14 cellular contexts compared by ENCODE assay signal in the genomic region with DNA sequence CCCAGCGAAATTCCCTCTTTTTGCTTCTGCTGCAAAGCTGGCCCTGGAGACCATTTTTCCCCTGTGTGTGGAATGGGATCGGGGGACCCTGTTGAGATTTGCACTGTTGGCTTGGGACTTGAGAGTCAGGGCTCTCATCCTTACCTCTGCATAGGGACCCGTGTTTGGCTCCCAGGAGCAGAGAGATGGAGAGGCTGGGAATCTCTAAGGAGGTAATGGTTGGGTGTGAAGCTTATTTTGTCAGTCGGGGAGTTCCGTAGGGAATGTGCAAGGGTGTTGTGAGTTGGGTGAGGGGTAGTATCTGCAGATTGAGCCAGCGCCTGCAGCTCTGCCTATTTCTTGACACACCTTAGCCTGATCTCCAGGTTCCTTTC. TPM values are rescaled to one million over a fixed set of nuclear protein-coding genes. Genes with fewer than 3 reads are reported as not detected.
DNase-seq lines count a peak whose midpoint lies in the region; ATAC-seq, FAIRE-seq and TF ChIP-seq lines count a peak whose summit lies in the region.
"Had no signal": no experiment of that assay in that cellular context is flagged by ENCODE, and none has a peak within 500 bp of the region (broad histone marks: within the 10 kb centered on the region; RNA-seq: fewer than 3 reads in every experiment).

No MANE protein-coding gene starts in this region.

- H2BK15ac ChIP-seq in H1 (ENCODE audit: low read length) = no peak overlapping the region

- CTCF ChIA-PET in MCF 10A (lab: Yijun Ruan, JAX) (interaction anchor here (0.6 to 1.5 kb wide), 4 partner anchors 11 to 260 kb away, joined by 3 to 4 read pairs (median 3); no protein-coding TSS in a partner anchor), H1 (lab: Charles Lee; ENCODE audit: partially characterized antibody) (interaction anchor here (0.8 to 1.4 kb wide), 5 partner anchors 9 to 530 kb away, joined by 3 to 4 read pairs (median 4); no protein-coding TSS in a partner anchor)

- no peaks in the 10 kb centered on the region for H3K79me2 ChIP-seq in H1 (ENCODE audit: control insufficient read depth in 1 of 2, insufficient read depth in 2 of 2, low read length in 2 of 2)

- H3K14ac ChIP-seq in H1 (ENCODE audit: insufficient read length) = no peak overlapping the region

- no peak overlapping the region for H4K8ac ChIP-seq in H1 (ENCODE audit: extremely low read depth, insufficient read depth, low read length)

- POLR2A ChIA-PET in MCF 10A (lab: Yijun Ruan, JAX) = interaction anchor here (0.8 to 1.5 kb wide), 2 partner anchors 10 to 25 kb away, joined by 3 to 4 read pairs; no protein-coding TSS in a partner anchor
- POLR2A ChIA-PET in H1 (lab: Charles Lee; ENCODE audit: partially characterized antibody) = interaction anchor here (1.3 kb wide), 1 partner anchor 9 kb away, joined by 5 read pairs; no protein-coding TSS in a partner anchor

- H3K23me2 ChIP-seq in H1 (ENCODE audit: low read depth, low read length) = peaks cover 15% of the 10 kb centered on the region; the same call in 1 of the 2 replicates

- H3K27me3 Mint-ChIP-seq in MCF 10A (ENCODE audit: insufficient read depth, unreplicated experiment) = no peaks in the 10 kb centered on the region

- no peak overlapping the region for H4K91ac ChIP-seq in H1 (replicated peaks; ENCODE audit: insufficient read length, low read length)

- TF ChIP-seq RAD21 in H1 (IDR thresholded peaks at IDR 0.05 in 1 of 2, conservative IDR thresholded peaks at IDR 0.05 in 1 of 2; ENCODE audit: low read depth in 2 of 2, low read length in 2 of 2) = no peak

- no peaks in the 10 kb centered on the region for H3K79me1 ChIP-seq in H1 (ENCODE audit: low read depth, low read length)

- H3K36me3 Mint-ChIP-seq in MCF 10A (ENCODE audit: insufficient read depth, unreplicated experiment) = peaks cover 18% of the 10 kb centered on the region

- H2BK20ac ChIP-seq in H1 (ENCODE audit: low read length) = no peak overlapping the region

- TF ChIP-seq EP300 in H1 (IDR thresholded peaks at IDR 0.05; ENCODE audit: borderline replicate concordance in 1 of 2, low read depth in 2 of 2, low read length in 2 of 2) = no peak

- H3K9me3 Mint-ChIP-seq in MCF 10A (ENCODE audit: unreplicated experiment) = no peaks in the 10 kb centered on the region

- FAIRE-seq in H1 (lab: Jason Lieb, UNC) = no peak

- H3K4me2 ChIP-seq in H1 (ENCODE audit: insufficient read depth in 1 of 2, low read depth in 2 of 2, low read length in 2 of 2) = no peak overlapping the region

- H3K4me3 ChIP-seq in breast epithelium (peak overlapping the region; percentile 66 to 90 (median 79)), H1 (ENCODE audit: extremely low read depth in 1 of 4, insufficient read depth in 2 of 4, low read depth in 3 of 4, low read length in 4 of 4) (no peak overlapping the region), muscle layer of duodenum (ENCODE audit: low read depth in 1 of 2, low read length in 2 of 2) (peak overlapping the region in 1 of 2 donors; percentile 57), upper lobe of right lung (peak overlapping the region; percentile 45)

- H3K36me3 ChIP-seq in breast epithelium (no peaks in the 10 kb centered on the region), H1 (ENCODE audit: control insufficient read depth in 2 of 4, insufficient read depth in 4 of 4, low read length in 3 of 4) (peaks cover 0 to 17% (median 0%) of the 10 kb centered on the region in 4 experiments; a peak in 1 of 8 replicates), muscle layer of duodenum (ENCODE audit: control insufficient read depth in 1 of 2, insufficient read depth in 2 of 2, low read length in 2 of 2) (no peaks in the 10 kb centered on the region), upper lobe of right lung (no peaks in the 10 kb centered on the region)

- H2BK120ac ChIP-seq in H1 (replicated peaks; ENCODE audit: low read depth, low read length) = no peak overlapping the region

- no peak overlapping the region for H3K4ac ChIP-seq in H1 (replicated peaks; ENCODE audit: insufficient read length, low read depth, low read length)

- H2BK12ac ChIP-seq in H1 (ENCODE audit: low read depth, low read length) = no peak overlapping the region

- H2BK5ac ChIP-seq in H1 (ENCODE audit: low read depth, low read length) = no peak overlapping the region

- DNase-seq in breast epithelium (ENCODE audit: low spot score in 2 of 2) (no peak), MCF 10A (ENCODE audit: unreplicated experiment) (no peak), H1 (ENCODE audit: low read depth in 1 of 2, low spot score in 2 of 2) (no peak), upper lobe of right lung (no peak), NCI-H1092 treated with DMSO at 0.1 percent for 48 hours (lab: John Stamatoyannopoulos, UW) (no peak)
- DNase-seq in activated effector memory CD4-positive, alpha-beta T cell treated with Interleukin-2 at 50 U/mL for 16 hours = no peak
- DNase-seq: 8988T, midbrain, NCI-H146, NCI-H510A treated with DMSO at 0.1 percent for 48 hours had no signal

- H4K20me1 ChIP-seq in H1 (replicated peaks in 1 of 2; ENCODE audit: control insufficient read depth in 1 of 2, insufficient read depth in 2 of 2, low read length in 2 of 2) = peaks cover 23 to 27% of the 10 kb centered on the region in 2 experiments

- intact Hi-C loops in breast epithelium (cut with DNase I; ENCODE audit: low total_unique reads) = loop anchor here (5.0 to 10.0 kb wide), 3 partner anchors 171 to 492 kb away; no protein-coding TSS in a partner anchor
- intact Hi-C loops in MCF 10A (cut with micrococcal nuclease) = no loop called here
- intact Hi-C loops in upper lobe of right lung (cut with DNase I) = loop anchor here (10.0 kb wide), 1 partner anchor 381 kb away; no protein-coding TSS in a partner anchor

- no peak overlapping the region for H2AFZ ChIP-seq in H1 (ENCODE audit: low read length)

- H2AK5ac ChIP-seq in H1 (ENCODE audit: low read depth, low read length) = no peak overlapping the region

- no peak overlapping the region for H3K9ac ChIP-seq in H1 (replicated peaks in 1 of 4; ENCODE audit: extremely low read depth in 1 of 4, low read depth in 3 of 4, low read length in 3 of 4)

- no peak overlapping the region for H3K18ac ChIP-seq in H1 (ENCODE audit: extremely low read depth, low read length)

- TF ChIP-seq CTCF in breast epithelium (IDR thresholded peaks at IDR 0.05) (no peak), MCF 10A (IDR thresholded peaks at IDR 0.05; ENCODE audit: unreplicated experiment) (no peak), H1 (IDR thresholded peaks at IDR 0.05; ENCODE audit: control extremely low read depth in 1 of 3, insufficient read depth in 1 of 3, low read depth in 1 of 3, low read length in 3 of 3) (no peak), upper lobe of right lung (IDR thresholded peaks at IDR 0.05) (no peak)

- WGBS in H1 (ENCODE audit: extremely low coverage in 1 of 2, insufficient coverage in 1 of 2, insufficient read length in 1 of 2, insufficient replicate concordance in 2 of 2, low coverage in 1 of 2, low lambda C conversion rate in 2 of 2, missing lambda C conversion rate in 1 of 2), 2 experiments = 14% methylated on average over 6 of the region's 6 CpGs; no CpG with 5 or more reads in 1 of the 2 experiments

- peaks cover 6% of the 10 kb centered on the region for H3K4me1 Mint-ChIP-seq in MCF 10A (ENCODE audit: insufficient read depth, unreplicated experiment)

- H3K27ac ChIP-seq in breast epithelium (no peak overlapping the region), H1 (ENCODE audit: low read depth, low read length) (no peak overlapping the region), muscle layer of duodenum (ENCODE audit: low read length) (peak overlapping the region; percentile 55), upper lobe of right lung (peak overlapping the region; percentile 83)

- TF ChIP-seq POLR2A in breast epithelium (IDR thresholded peaks at IDR 0.05) (no peak), H1 (IDR thresholded peaks at IDR 0.05; ENCODE audit: control extremely low read depth in 1 of 2, low read depth in 2 of 2, low read length in 2 of 2) (no peak)

- no peak for ATAC-seq in upper lobe of right lung
- no peak for ATAC-seq in HG02884 (IDR thresholded peaks at IDR 0.05; ENCODE audit: unreplicated experiment)
- ATAC-seq: sciatic nerve had no signal

- no peak overlapping the region for H3K27ac Mint-ChIP-seq in MCF 10A (ENCODE audit: low read depth, unreplicated experiment)

- BruUV-seq in MCF 10A (replicated peaks; lab: Mats Ljungman, UMichigan) = no TSS peak

- H3K9me3 ChIP-seq in breast epithelium (no peaks in the 10 kb centered on the region), H1 (ENCODE audit: insufficient read depth in 2 of 2, low read depth in 1 of 2, low read length in 1 of 2) (no peaks in the 10 kb centered on the region), muscle layer of duodenum (ENCODE audit: control insufficient read depth in 1 of 2, low read length in 2 of 2) (no peaks in the 10 kb centered on the region), upper lobe of right lung (no peaks in the 10 kb centered on the region)

- H3K27me3 ChIP-seq in breast epithelium = peaks cover 0 to 11% of the 10 kb centered on the region in 2 donors
- H3K27me3 ChIP-seq in H1 (replicated peaks in 1 of 4; ENCODE audit: control insufficient read depth in 3 of 4, extremely low read depth in 1 of 4, insufficient read depth in 3 of 4, low read length in 3 of 4) = peaks cover 83 to 100% (median 94%) of the 10 kb centered on the region in 4 experiments
- H3K27me3 ChIP-seq in muscle layer of duodenum (ENCODE audit: low read depth, low read length) = peaks cover 10% of the 10 kb centered on the region
- peaks cover 9% of the 10 kb centered on the region for H3K27me3 ChIP-seq in upper lobe of right lung

- H4K5ac ChIP-seq in H1 (ENCODE audit: insufficient read length, low read depth, low read length) = no peak overlapping the region

- H3K4me1 ChIP-seq in breast epithelium = peaks cover 3 to 6% of the 10 kb centered on the region in 2 donors
- peaks cover 0 to 20% (median 10%) of the 10 kb centered on the region in 4 experiments; a peak in 5 of 7 replicates for H3K4me1 ChIP-seq in H1 (replicated peaks in 1 of 4; ENCODE audit: control insufficient read depth in 3 of 4, insufficient read depth in 4 of 4, low read length in 3 of 4)
- H3K4me1 ChIP-seq in muscle layer of duodenum (ENCODE audit: control insufficient read depth in 1 of 2, insufficient read depth in 2 of 2, low read length in 2 of 2) = peaks cover 0 to 15% of the 10 kb centered on the region in 2 donors
- H3K4me1 ChIP-seq in upper lobe of right lung = peaks cover 14% of the 10 kb centered on the region

- H3K23ac ChIP-seq in H1 (ENCODE audit: insufficient read length) = no peak overlapping the region

- H3K56ac ChIP-seq in H1 (replicated peaks; ENCODE audit: insufficient read length, low read depth, low read length) = no peak overlapping the region

- H3K4me3 Mint-ChIP-seq in MCF 10A (ENCODE audit: unreplicated experiment) = no peak overlapping the region

RNA-seq across cellular contexts. Expression of a gene that starts 4.5 kb away (rescaled TPM):
- total RNA-seq in breast epithelium (10 to 100 TPM in 2 of 3 donors, 1 to 10 TPM in 1; 3.0 to 11.1 (median 11.0) TPM), MCF 10A (2022) (6.7 and 14.0 TPM in 2 replicates), upper lobe of right lung (32.2 TPM)
- total RNA-seq in H1 (2021; fragmentation: NEBNext Ultra II Directional; extraction: Animal tissue kit (Norgen Biotek cat#: 25700)) = 0.09 and 0.25 TPM in 2 replicates
- 0.02 TPM in 1 of 2 replicates, not detected in the other for polyA plus RNA-seq in H1 (2011; rRNA removed)
- not detected for polyA plus RNA-seq in H1 (2011; cell fraction: cytosol; rRNA removed)
- polyA plus RNA-seq in H1 (2011; cell fraction: nucleus; rRNA removed) = 0.03 TPM
- polyA plus RNA-seq in H1 (2012, experiment 1 of 2) = 0.09 to 0.19 TPM (median 0.18 TPM) in 3 of 4 replicates, not detected in the other
- polyA plus RNA-seq in H1 (2012, experiment 2 of 2) = 0.14 TPM
- not detected for polyA plus RNA-seq in H1 (2013, experiment 1 of 2)
- not detected for polyA plus RNA-seq in H1 (2013, experiment 2 of 2)
- polyA minus RNA-seq in H1 (2011; rRNA and poly(A)+ RNA removed) = 0.06 TPM in 1 of 2 replicates, not detected in the other
- polyA minus RNA-seq in H1 (2011; cell fraction: cytosol; rRNA and poly(A)+ RNA removed) = not detected
- polyA minus RNA-seq in H1 (2011; cell fraction: nucleus; rRNA and poly(A)+ RNA removed) = not detected
- total RNA-seq: T-helper 1 cell treated with Interleukin-12 subunit alpha and Interleukin-12 subunit beta and Interleukin-4 antibody, amounts not matched to agents 30 ng/mL and 1 ng/mL, for 36 hours had no signal

Comparison
In these comparisons a context has a peak if more than half of its experiments do, and no peak if none do; other contexts are left out.
1. H3K27ac ChIP-seq: peak in muscle layer of duodenum (single experiment) and upper lobe of right lung (single experiment); none in breast epithelium (0 of 2) and H1 (single experiment).
2. H3K4me3 ChIP-seq: peak in breast epithelium (3 of 3) and upper lobe of right lung (single experiment); none in H1 (0 of 4).